In the genomic region with DNA sequence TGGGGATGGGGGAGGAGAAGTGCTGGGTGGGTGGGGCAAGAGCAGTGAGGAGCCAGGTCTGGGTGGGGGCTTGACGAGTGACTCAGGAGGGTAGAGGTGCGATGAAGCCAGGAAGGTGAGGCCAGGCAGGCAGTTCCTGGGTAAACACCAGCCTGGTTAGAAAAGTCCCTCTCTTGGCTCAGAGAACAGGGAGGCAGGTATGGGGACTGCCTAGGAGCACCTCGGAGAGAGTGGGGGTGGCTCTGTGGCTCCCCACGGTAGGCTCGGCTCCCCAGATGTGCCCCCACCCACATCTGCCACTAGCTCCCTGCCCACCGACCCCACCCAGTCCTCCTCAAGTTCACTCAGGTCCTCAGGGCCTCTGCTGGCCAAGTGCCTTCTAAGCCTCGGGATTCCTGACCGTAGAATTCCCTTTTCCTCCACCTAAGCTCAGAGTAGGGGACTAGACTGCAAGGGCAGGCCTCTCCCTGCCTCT, we compare ENCODE assay signal across 11 cellular contexts. TPM values are rescaled to one million over a fixed set of nuclear protein-coding genes. Genes with fewer than 3 reads are reported as not detected.
DNase-seq lines count a peak whose midpoint lies in the region; FAIRE-seq and TF ChIP-seq lines count a peak whose summit lies in the region.
"Had no signal": no experiment of that assay in that cellular context is flagged by ENCODE, and none has a peak within 500 bp of the region (broad histone marks: within the 10 kb centered on the region; RNA-seq: fewer than 3 reads in every experiment).

No MANE protein-coding gene starts in this region.

- H3K4me1 ChIP-seq in astrocyte (ENCODE audit: insufficient read depth, low read length) (peaks cover 72% of the 10 kb centered on the region), subcutaneous abdominal adipose tissue (ENCODE audit: control insufficient read depth in 5 of 5, insufficient read depth in 5 of 5, low read length in 5 of 5) (peaks cover 28 to 88% (median 81%) of the 10 kb centered on the region in 5 donors)

- H3K4me3 ChIP-seq in astrocyte (ENCODE audit: insufficient read depth, low read depth, low read length), result peak overlapping the region; percentile 74
- peak overlapping the region; percentile 90 to 99 (median 97) for H3K4me3 ChIP-seq in subcutaneous abdominal adipose tissue (ENCODE audit: low read depth in 1 of 5, low read length in 5 of 5)

- no peaks in the 10 kb centered on the region for H3K9me3 ChIP-seq in astrocyte (ENCODE audit: insufficient read depth, low read depth, low read length)
- no peaks in the 10 kb centered on the region for H3K9me3 ChIP-seq in subcutaneous abdominal adipose tissue (ENCODE audit: control insufficient read depth in 5 of 5, low read length in 5 of 5)

- H3K79me2 ChIP-seq in astrocyte (ENCODE audit: insufficient read depth, low read length), result peaks cover 58% of the 10 kb centered on the region

- intact Hi-C loops in CD14-positive monocyte (cut with micrococcal nuclease), result loop anchor here (5.0 to 10.0 kb wide), 2 partner anchors 119 to 121 kb away; partner anchors contain the start of gene LDLRAD2 (in 1 of the 2)

- no peaks in the 10 kb centered on the region for H3K27me3 Mint-ChIP-seq in astrocyte (ENCODE audit: low read depth, unreplicated experiment)
- H3K27me3 Mint-ChIP-seq in CD14-positive monocyte (ENCODE audit: low read depth in 3 of 3), result peaks cover 13 to 24% (median 16%) of the 10 kb centered on the region in 3 donors

- H3K4me3 Mint-ChIP-seq in astrocyte (ENCODE audit: unreplicated experiment) (peak overlapping the region; percentile 91), CD14-positive monocyte (peak overlapping the region in 1 of 2 donors; percentile 77)

- peaks cover 2% of the 10 kb centered on the region for H3K36me3 Mint-ChIP-seq in astrocyte (ENCODE audit: low read depth, unreplicated experiment)
- H3K36me3 Mint-ChIP-seq in CD14-positive monocyte, result peaks cover 0 to 3% of the 10 kb centered on the region in 2 donors

- no peaks in the 10 kb centered on the region for H3K36me3 ChIP-seq in astrocyte (ENCODE audit: insufficient read depth, low read length)
- peaks cover 0 to 8% (median 0%) of the 10 kb centered on the region in 5 donors for H3K36me3 ChIP-seq in subcutaneous abdominal adipose tissue (ENCODE audit: control insufficient read depth in 5 of 5, insufficient read depth in 5 of 5, low read length in 5 of 5)

- no peaks in the 10 kb centered on the region for H3K27me3 ChIP-seq in astrocyte (ENCODE audit: insufficient read depth, low read length)
- H3K27me3 ChIP-seq in subcutaneous abdominal adipose tissue (ENCODE audit: control insufficient read depth in 5 of 5, insufficient read depth in 4 of 5, low read length in 5 of 5), result no peaks in the 10 kb centered on the region

- H3K4me2 ChIP-seq in astrocyte (ENCODE audit: low read length), result peak overlapping the region; percentile 94

- H4K20me1 ChIP-seq in astrocyte (ENCODE audit: insufficient read depth, low read length), result peaks cover 33% of the 10 kb centered on the region

- peak overlapping the region; percentile 1 for H2AFZ ChIP-seq in astrocyte (ENCODE audit: low read depth, low read length)

- TF ChIP-seq CTCF in astrocyte (IDR thresholded peaks at IDR 0.05; ENCODE audit: insufficient read depth, low read depth, low read length), result no peak
- TF ChIP-seq CTCF in CD14-positive monocyte (IDR thresholded peaks at IDR 0.05), result no peak

- FAIRE-seq in astrocyte (lab: Jason Lieb, UNC), result no peak

- no peaks in the 10 kb centered on the region for H3K9me3 Mint-ChIP-seq in astrocyte (ENCODE audit: unreplicated experiment)
- peaks cover 0 to 2% (median 0%) of the 10 kb centered on the region in 7 donors for H3K9me3 Mint-ChIP-seq in CD14-positive monocyte

- H3K27ac Mint-ChIP-seq in astrocyte (ENCODE audit: unreplicated experiment) (peak overlapping the region; percentile 83), CD14-positive monocyte (no peak overlapping the region)

- H3K9ac ChIP-seq in astrocyte (ENCODE audit: low read length) (peak overlapping the region; percentile 94), subcutaneous abdominal adipose tissue (ENCODE audit: low read length in 5 of 5) (peak overlapping the region; percentile 85 to 98 (median 90))

- DNase-seq in DMS 273 (lab: John Stamatoyannopoulos, UW; ENCODE audit: unreplicated experiment) (peak; percentile 45), DMS 273 treated with DMSO at 0.1 percent for 48 hours (lab: John Stamatoyannopoulos, UW) (no peak), astrocyte (ENCODE audit: low read depth) (no peak), kidney tubule cell (ENCODE audit: low spot score) (peak; percentile 85), HPDE6-E6E7 (ENCODE audit: extremely low spot score) (no peak), CD14-positive monocyte (ENCODE audit: low spot score) (no peak)
- no peak for DNase-seq in activated CD8-positive, alpha-beta memory T cell treated with anti-CD3 and anti-CD28 coated beads for 24 hours

- peaks cover 56% of the 10 kb centered on the region for H3K4me1 Mint-ChIP-seq in astrocyte (ENCODE audit: low read depth, unreplicated experiment)
- H3K4me1 Mint-ChIP-seq in CD14-positive monocyte, result peaks cover 34% of the 10 kb centered on the region

- H3K27ac ChIP-seq in astrocyte (ENCODE audit: low read depth, low read length) (peak overlapping the region; percentile 76), subcutaneous abdominal adipose tissue (ENCODE audit: low read depth, low read length) (peak overlapping the region; percentile 100)
- H3K27ac ChIP-seq: 22Rv1 had no signal

RNA-seq across cellular contexts. Expression of gene HSPG2, which starts 1.2 kb away (rescaled TPM):
- total RNA-seq in astrocyte, result 249 and 262 TPM in 2 replicates
- not detected for polyA plus RNA-seq in CD14-positive monocyte

RNA-seq across cellular contexts. Expression of gene CELA3B, which starts 40.9 kb away (rescaled TPM):
- not detected in 2 replicates for total RNA-seq in astrocyte
- polyA plus RNA-seq in CD14-positive monocyte, result not detected
- total RNA-seq: RPMI7951, temporal lobe had no signal

Comparison
In these comparisons a context has a peak if more than half of its experiments do, and no peak if none do; other contexts are left out.
1. DNase-seq: peak in DMS 273 (single experiment) and kidney tubule cell (single experiment); none in DMS 273 treated with DMSO at 0.1 percent for 48 hours (single experiment), astrocyte (single experiment), HPDE6-E6E7 (single experiment), CD14-positive monocyte (single experiment) and activated CD8-positive, alpha-beta memory T cell treated with anti-CD3 and anti-CD28 coated beads for 24 hours (single experiment).